Comparison of ENCODE assay signal across 7 cellular contexts in the genomic region with DNA sequence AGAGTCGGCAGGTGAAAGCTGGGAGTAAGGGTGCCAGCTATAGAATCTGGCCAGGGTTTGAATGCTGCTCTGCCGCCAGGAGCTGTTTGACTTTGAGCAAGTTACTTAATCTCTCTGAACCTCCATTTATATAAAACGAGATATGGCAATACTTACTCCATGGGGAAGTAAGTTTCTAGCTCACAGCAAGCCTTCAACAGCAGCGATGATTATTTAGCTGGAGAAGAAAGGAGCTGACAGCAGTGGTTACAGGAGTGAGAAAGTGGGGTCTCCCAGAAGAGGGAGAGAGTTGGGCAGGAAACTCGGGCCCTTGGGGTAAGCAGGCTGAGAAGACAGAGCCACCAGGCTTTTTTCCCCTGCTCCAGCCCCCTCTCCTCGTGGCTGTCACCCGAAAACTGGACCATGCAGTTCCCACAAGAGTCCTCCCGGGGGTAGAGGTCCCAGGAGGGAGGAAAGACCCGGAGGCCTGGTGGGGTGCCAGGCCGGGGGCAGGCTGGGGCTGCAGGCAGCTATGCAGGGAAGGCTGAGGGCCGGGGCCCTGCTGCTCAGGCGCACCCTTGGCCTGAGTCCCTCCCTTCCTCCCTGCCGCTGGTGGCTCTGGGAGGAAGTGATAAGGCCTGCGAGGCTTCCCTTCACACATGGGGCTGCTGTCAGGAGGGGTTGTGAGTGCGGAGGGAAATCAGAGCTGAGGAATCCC. TPM values are rescaled to one million over a fixed set of nuclear protein-coding genes. Genes with fewer than 3 reads are reported as not detected.
DNase-seq lines count a peak whose midpoint lies in the region; TF ChIP-seq lines count a peak whose summit lies in the region.

No MANE protein-coding gene starts in this region.

- no peaks in the 10 kb centered on the region for H3K36me3 Mint-ChIP-seq in T-helper 2 cell treated with Interferon-gamma antibody and Interleukin-4, amounts not matched to agents 5 μg/mL and 100 μg/mL, for 36 hours (ENCODE audit: low read depth)
- H3K36me3 Mint-ChIP-seq in Calu3 (ENCODE audit: insufficient read depth, unreplicated experiment), result peaks cover 13% of the 10 kb centered on the region

- peaks cover 58% of the 10 kb centered on the region for H3K4me1 ChIP-seq in left ventricle myocardium inferior

- H3K27me3 Mint-ChIP-seq in T-helper 2 cell treated with Interferon-gamma antibody and Interleukin-4, amounts not matched to agents 5 μg/mL and 100 μg/mL, for 36 hours (ENCODE audit: low read depth), result peaks cover 11% of the 10 kb centered on the region
- H3K27me3 Mint-ChIP-seq in Calu3 (ENCODE audit: unreplicated experiment), result peaks cover 28% of the 10 kb centered on the region

- H3K27me3 ChIP-seq in left ventricle myocardium inferior (ENCODE audit: low read depth), result no peaks in the 10 kb centered on the region

- H3K4me3 ChIP-seq in left ventricle myocardium inferior, result peak overlapping the region; percentile 69
- peak overlapping the region in 4 of 7 experiments; percentile 8 to 17 (median 12) for H3K4me3 ChIP-seq in skin epidermis

- H3K4me3 Mint-ChIP-seq in T-helper 2 cell treated with Interferon-gamma antibody and Interleukin-4, amounts not matched to agents 5 μg/mL and 100 μg/mL, for 36 hours, result peak overlapping the region; percentile 48
- H3K4me3 Mint-ChIP-seq in Calu3 (ENCODE audit: low read depth, unreplicated experiment), result no peak overlapping the region

- CTCF ChIA-PET in Calu3 (lab: Charles Lee), result interaction anchor here (0.9 to 1.0 kb wide), 3 partner anchors 10 to 32 kb away, joined by 3 read pairs; no protein-coding TSS in a partner anchor

- DNase-seq in HUDEP-2 (lab: John Stamatoyannopoulos, UW; ENCODE audit: unreplicated experiment in 76 of 76) (peak in 73 of 76 experiments; percentile 36 to 88 (median 74)), left ventricle myocardium inferior (peak; percentile 73), retina (no peak), Calu3 (no peak), H4 (ENCODE audit: low spot score) (no peak)
- DNase-seq in T-helper 2 cell treated with Interferon-gamma antibody and Interleukin-4, amounts not matched to agents 5 μg/mL and 100 μg/mL, for 36 hours (ENCODE audit: low spot score), result no peak

- H3K9me3 Mint-ChIP-seq in T-helper 2 cell treated with Interferon-gamma antibody and Interleukin-4, amounts not matched to agents 5 μg/mL and 100 μg/mL, for 36 hours, result peaks cover 6% of the 10 kb centered on the region
- peaks cover 16% of the 10 kb centered on the region for H3K9me3 Mint-ChIP-seq in Calu3 (ENCODE audit: low read depth, unreplicated experiment)

- H3K36me3 ChIP-seq in left ventricle myocardium inferior, result no peaks in the 10 kb centered on the region

- peak overlapping the region; percentile 92 for H3K27ac ChIP-seq in left ventricle myocardium inferior (replicated peaks)
- H3K27ac ChIP-seq in skin epidermis, result peak overlapping the region in 14 of 21 experiments; percentile 13 to 67 (median 46)

- H3K27ac Mint-ChIP-seq in T-helper 2 cell treated with Interferon-gamma antibody and Interleukin-4, amounts not matched to agents 5 μg/mL and 100 μg/mL, for 36 hours, result no peak overlapping the region
- no peak overlapping the region for H3K27ac Mint-ChIP-seq in Calu3 (ENCODE audit: unreplicated experiment)

- peaks cover 15% of the 10 kb centered on the region for H3K4me1 Mint-ChIP-seq in T-helper 2 cell treated with Interferon-gamma antibody and Interleukin-4, amounts not matched to agents 5 μg/mL and 100 μg/mL, for 36 hours (ENCODE audit: low read depth)
- H3K4me1 Mint-ChIP-seq in Calu3 (ENCODE audit: low read depth, unreplicated experiment), result peaks cover 25% of the 10 kb centered on the region

- peak; percentile 6 for TF ChIP-seq CTCF in left ventricle myocardium inferior (IDR thresholded peaks at IDR 0.05; ENCODE audit: borderline replicate concordance)
- TF ChIP-seq CTCF in Calu3 (IDR thresholded peaks at IDR 0.05; ENCODE audit: unreplicated experiment), result no peak

- intact Hi-C loops in left ventricle myocardium inferior (cut with micrococcal nuclease) (no loop called here), Calu3 (cut with micrococcal nuclease; ENCODE audit: unreplicated experiment) (no loop called here)

- no TSS peak for BruUV-seq in Calu3 (replicated peaks; lab: Mats Ljungman, UMichigan)

- H3K9me3 ChIP-seq in left ventricle myocardium inferior (replicated peaks), result no peaks in the 10 kb centered on the region

RNA-seq across cellular contexts. Expression of a gene that starts 3.5 kb away (rescaled TPM):
- total RNA-seq in left ventricle myocardium inferior, result 12.6 TPM
- 0.71 and 1.1 TPM in 2 replicates for total RNA-seq in Calu3 (2022)
- 0.29 and 0.60 TPM in 2 replicates for total RNA-seq in H4 (2014; rRNA removed; shearing (Covaris generic))

RNA-seq across cellular contexts. Expression of a gene that starts 16.2 kb away (rescaled TPM):
- total RNA-seq in left ventricle myocardium inferior, result 94.1 TPM
- total RNA-seq in Calu3 (2022), result 0.45 and 0.66 TPM in 2 replicates
- total RNA-seq in H4 (2014; rRNA removed; shearing (Covaris generic)), result 0.58 and 0.84 TPM in 2 replicates

RNA-seq across cellular contexts. Expression of a gene that starts 30.0 kb away (rescaled TPM):
- not detected for total RNA-seq in left ventricle myocardium inferior
- total RNA-seq in Calu3 (2022), result 7.9 and 17.7 TPM in 2 replicates
- 0.17 TPM in 1 of 2 replicates, not detected in the other for total RNA-seq in H4 (2014; rRNA removed; shearing (Covaris generic))

RNA-seq across cellular contexts. Expression of a gene that starts 34.0 kb away (rescaled TPM):
- 28.3 TPM for total RNA-seq in left ventricle myocardium inferior
- total RNA-seq in Calu3 (2022), result 40.2 and 42.3 TPM in 2 replicates
- 25.2 and 26.5 TPM in 2 replicates for total RNA-seq in H4 (2014; rRNA removed; shearing (Covaris generic))

RNA-seq across cellular contexts. Expression of a gene that starts 54.0 kb away (rescaled TPM):
- total RNA-seq in left ventricle myocardium inferior, result 5.3 TPM
- 11.7 and 13.6 TPM in 2 replicates for total RNA-seq in Calu3 (2022)
- 0.10 TPM in 1 of 2 replicates, not detected in the other for total RNA-seq in H4 (2014; rRNA removed; shearing (Covaris generic))

Comparison
In these comparisons a context has a peak if more than half of its experiments do, and no peak if none do; other contexts are left out.
1. DNase-seq: peak in HUDEP-2 (73 of 76) and left ventricle myocardium inferior (single experiment); none in T-helper 2 cell treated with Interferon-gamma antibody and Interleukin-4, amounts not matched to agents 5 μg/mL and 100 μg/mL, for 36 hours (single experiment), retina (single experiment), Calu3 (single experiment) and H4 (single experiment).
2. RNA of a gene that starts 16.2 kb away (total RNA-seq): 94.1 TPM in left ventricle myocardium inferior (single experiment); 0.58 to 0.84 TPM in H4 and 0.45 to 0.66 TPM in Calu3; every median in the first group is over 10 times any median in the second.